Comparison of ENCODE assay signal across 8 cellular contexts in the genomic region with DNA sequence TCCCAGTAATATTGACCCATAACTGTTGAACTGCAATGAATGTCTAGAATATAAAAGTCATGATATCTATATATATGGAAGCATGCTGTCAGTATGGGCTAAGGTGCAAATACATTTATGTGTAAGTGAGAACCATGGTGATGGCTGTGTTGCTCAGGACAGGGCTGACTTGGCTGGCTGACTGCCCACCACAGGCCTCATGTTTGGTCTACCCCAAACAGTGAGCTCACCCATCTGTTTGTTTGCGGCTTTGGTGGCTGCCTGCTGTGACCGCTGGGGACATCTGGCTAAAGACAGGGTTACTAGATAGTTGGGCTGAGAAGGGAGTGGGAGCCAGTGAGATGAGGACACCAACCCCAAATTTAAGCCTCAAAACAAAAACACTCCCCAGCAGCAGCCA. TPM values are rescaled to one million over a fixed set of nuclear protein-coding genes. Genes with fewer than 3 reads are reported as not detected.
DNase-seq lines count a peak whose midpoint lies in the region; ATAC-seq and TF ChIP-seq lines count a peak whose summit lies in the region.

No MANE protein-coding gene starts in this region.

- H3K27me3 ChIP-seq in lower lobe of right lung (ENCODE audit: low read depth): no peaks in the 10 kb centered on the region

- ATAC-seq in GM18868 (IDR thresholded peaks at IDR 0.05; ENCODE audit: unreplicated experiment) (peak; percentile 41), HG03025 (IDR thresholded peaks at IDR 0.05; ENCODE audit: low FRiP score, unreplicated experiment) (peak; percentile 45), lower lobe of right lung (peak in 1 of 2 donors; percentile 36), sciatic nerve (no peak)

- DNase-seq in AML-193 (lab: John Stamatoyannopoulos, UW) (peak; percentile 49 to 59), lower lobe of right lung (no peak), sciatic nerve (ENCODE audit: low spot score) (no peak), SIG-M5 treated with dmso at 0.1 percent for 504 hours (lab: John Stamatoyannopoulos, UW; ENCODE audit: unreplicated experiment) (no peak), T1000 (lab: John Stamatoyannopoulos, UW) (no peak)

- TF ChIP-seq CTCF in WI38 (IDR thresholded peaks at IDR 0.05; ENCODE audit: low read depth, low read length): no peak
- no peak for TF ChIP-seq CTCF in lower lobe of right lung (IDR thresholded peaks at IDR 0.05)

- no peaks in the 10 kb centered on the region for H3K36me3 ChIP-seq in lower lobe of right lung

- peaks cover 91% of the 10 kb centered on the region for H3K4me1 ChIP-seq in lower lobe of right lung

- H3K4me3 ChIP-seq in WI38 (ENCODE audit: low read depth, low read length) (peak overlapping the region; percentile 40), lower lobe of right lung (no peak overlapping the region)

- H3K9me3 ChIP-seq in lower lobe of right lung: no peaks in the 10 kb centered on the region

- intact Hi-C loops in lower lobe of right lung (cut with DNase I) (no loop called here), sciatic nerve (cut with DNase I) (loop anchor here (10.0 kb wide), 1 partner anchor 1160 kb away; no protein-coding TSS in a partner anchor)

- H3K27ac ChIP-seq in lower lobe of right lung: peak overlapping the region; percentile 61

RNA-seq across cellular contexts. Expression of gene CD44, which starts 6.3 kb away (rescaled TPM):
- total RNA-seq in lower lobe of right lung (613 TPM), sciatic nerve (188 TPM)

Comparison
In these comparisons a context has a peak if more than half of its experiments do, and no peak if none do; other contexts are left out.
1. DNase-seq: peak in AML-193 (2 of 2); none in lower lobe of right lung (single experiment), sciatic nerve (single experiment), SIG-M5 treated with dmso at 0.1 percent for 504 hours (single experiment) and T1000 (single experiment).